In the genomic region with DNA sequence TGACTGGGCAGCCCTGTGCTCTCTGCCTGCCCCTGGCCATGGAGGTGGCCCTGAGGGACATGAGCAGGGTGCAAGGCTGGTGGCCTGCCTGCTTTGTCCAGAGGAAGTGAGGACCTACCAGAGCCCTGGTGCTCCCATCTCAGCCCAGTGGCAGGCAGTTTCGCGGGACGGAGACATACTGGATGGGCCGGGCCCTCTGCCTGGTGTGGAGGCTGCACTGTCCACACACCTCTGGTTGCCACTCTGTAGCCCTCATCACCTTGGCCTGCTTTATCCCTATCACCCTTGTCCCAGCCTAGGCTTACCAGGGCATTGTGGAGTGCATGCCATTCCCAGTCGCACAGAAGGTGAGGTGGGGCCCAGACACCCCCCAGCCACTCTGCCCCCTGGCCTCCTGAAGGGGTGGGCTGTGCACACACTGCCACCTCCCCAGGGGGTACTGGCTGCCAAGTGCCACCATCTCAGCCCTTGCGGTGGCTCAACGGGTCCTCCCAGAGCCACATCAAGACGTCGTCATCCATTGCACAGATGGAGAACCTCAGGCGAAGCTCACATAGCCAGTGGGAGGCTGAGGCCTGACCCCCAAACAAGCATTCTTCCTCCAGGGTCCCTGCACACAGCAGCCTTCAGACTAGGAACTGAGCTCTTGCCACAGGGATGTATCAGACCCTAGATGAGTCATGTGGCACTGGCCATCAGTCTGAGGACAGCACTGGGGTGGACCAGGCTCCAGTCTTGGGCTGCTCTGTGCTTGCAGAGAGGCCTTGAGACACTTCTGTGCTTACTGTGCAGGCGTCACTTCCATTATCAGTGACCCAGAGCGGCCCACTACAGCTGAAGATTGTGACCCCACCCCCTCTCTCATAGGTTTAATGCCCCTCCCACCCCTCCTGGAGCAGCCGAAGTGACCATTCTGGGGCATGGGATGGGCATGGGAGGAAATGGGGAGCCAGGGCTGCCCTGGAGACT, we compare ENCODE assay signal across 33 cellular contexts.
DNase-seq lines count a peak whose midpoint lies in the region; ATAC-seq, FAIRE-seq and TF ChIP-seq lines count a peak whose summit lies in the region.
"Had no signal": no experiment of that assay in that cellular context is flagged by ENCODE, and none has a peak within 500 bp of the region (broad histone marks: within the 10 kb centered on the region; RNA-seq: fewer than 3 reads in every experiment).

No MANE protein-coding gene starts in this region.

- H3K4me3 ChIP-seq in GM23338 (no peak overlapping the region), foreskin fibroblast (ENCODE audit: low read depth in 1 of 2, low read length in 2 of 2) (no peak overlapping the region)
- H3K4me3 ChIP-seq: esophagus squamous epithelium, gastrocnemius medialis, left lung, ovary, spleen had no signal

- H3K9me2 ChIP-seq in GM23338 (ENCODE audit: insufficient read depth): no peaks in the 10 kb centered on the region

- DNase-seq in GM23338 (ENCODE audit: low spot score): no peak
- DNase-seq in central memory CD8-positive, alpha-beta T cell (ENCODE audit: low spot score in 2 of 2): no peak
- no peak for DNase-seq in urothelium cell line (ENCODE audit: low spot score)
- DNase-seq in NCI-H2081 treated with DMSO at 0.1 percent for 48 hours (lab: John Stamatoyannopoulos, UW): no peak
- DNase-seq in foreskin fibroblast: no peak
- DNase-seq: activated CD4-positive, alpha-beta T cell treated with anti-CD3 and anti-CD28 coated beads, Interleukin-2, amount 50 U/mL, for 4 hours; activated CD4-positive, CD25-positive, alpha-beta regulatory T cell; activated CD8-positive, alpha-beta memory T cell treated with anti-CD3 and anti-CD28 coated beads, Interleukin-2, amount 50 U/mL, for 48 hours; anterior cingulate cortex; DMS 273 treated with DMSO at 0.1 percent for 48 hours; esophagus squamous epithelium; gastrocnemius medialis; hippocampal formation; immature natural killer cell; midbrain; NCI-H1417; NCI-H2029 treated with DMSO at 0.1 percent for 48 hours; NCI-H2227 treated with DMSO at 0.1 percent for 48 hours; NCI-H526 treated with DMSO at 0.1 percent for 48 hours; SHP77 had no signal

- peak; percentile 48 for FAIRE-seq in urothelium cell line (lab: Jason Lieb, UNC)
- FAIRE-seq: GM12892, H54 had no signal

- H3F3A ChIP-seq in GM23338 (replicated peaks; ENCODE audit: low read depth): no peaks in the 10 kb centered on the region

- peaks cover 10% of the 10 kb centered on the region for H3K4me1 ChIP-seq in GM23338 (ENCODE audit: insufficient read depth)
- H3K4me1 ChIP-seq: gastrocnemius medialis had no signal

- H4K20me1 ChIP-seq in GM23338 (replicated peaks; ENCODE audit: insufficient read depth): no peaks in the 10 kb centered on the region

- no peaks in the 10 kb centered on the region for H3K79me2 ChIP-seq in GM23338 (replicated peaks; ENCODE audit: insufficient read depth)

- ATAC-seq in GM23338: no peak
- ATAC-seq in central memory CD8-positive, alpha-beta T cell (replicated peaks; ENCODE audit: extremely low read depth, poor library complexity, severe bottlenecking): no peak
- no peak for ATAC-seq in GM18505 (IDR thresholded peaks at IDR 0.05; ENCODE audit: unreplicated experiment)
- ATAC-seq: activated naive CD4-positive, alpha-beta T cell treated with anti-CD3 and anti-CD28 coated beads, Interleukin-2, amount 50 U/mL, for 72 hours; activated T-helper 17 cell treated with anti-CD3 and anti-CD28 coated beads, Interleukin-2, amount 50 U/mL, for 72 hours; gastrocnemius medialis; naive thymus-derived CD4-positive, alpha-beta T cell had no signal

- H3K27me3 Mint-ChIP-seq in GM23338 (ENCODE audit: insufficient read depth, low read depth, poor library complexity) (peaks cover 15% of the 10 kb centered on the region), nephron (ENCODE audit: low read depth) (no peaks in the 10 kb centered on the region)
- H3K27me3 Mint-ChIP-seq in central memory CD8-positive, alpha-beta T cell: peaks cover 7% of the 10 kb centered on the region
- H3K27me3 Mint-ChIP-seq: activated T-helper 17 cell treated with anti-CD3 and anti-CD28 coated beads, Interleukin-2, amount 50 U/mL, for 72 hours; CD4-positive, alpha-beta T cell; IgD-negative memory B cell; naive thymus-derived CD4-positive, alpha-beta T cell had no signal

- H3K4me3 Mint-ChIP-seq in GM23338 (0 out of 3 replicates have a peak overlapping the region, but pooled peaks have one; percentile 21), nephron (peak overlapping the region; percentile 66 to 70 (median 67))
- H3K4me3 Mint-ChIP-seq in central memory CD8-positive, alpha-beta T cell: peak overlapping the region; percentile 45
- H3K4me3 Mint-ChIP-seq: activated T-helper 17 cell treated with anti-CD3 and anti-CD28 coated beads, Interleukin-2, amount 50 U/mL, for 72 hours; CD4-positive, alpha-beta T cell had no signal

- H2AFZ ChIP-seq in GM23338: no peak overlapping the region

- H3K27ac Mint-ChIP-seq in GM23338 (no peak overlapping the region), nephron (peak overlapping the region; percentile 82 to 93 (median 93))
- H3K27ac Mint-ChIP-seq in central memory CD8-positive, alpha-beta T cell (ENCODE audit: low read depth): no peak overlapping the region
- H3K27ac Mint-ChIP-seq: activated naive CD4-positive, alpha-beta T cell treated with anti-CD3 and anti-CD28 coated beads, Interleukin-2, amount 50 U/mL, for 72 hours; activated T-helper 17 cell treated with anti-CD3 and anti-CD28 coated beads, Interleukin-2, amount 50 U/mL, for 72 hours; CD4-positive, alpha-beta T cell; IgD-negative memory B cell; immature natural killer cell; naive thymus-derived CD4-positive, alpha-beta T cell had no signal

- H3K4me2 ChIP-seq in GM23338: no peak overlapping the region

- H3K4me1 Mint-ChIP-seq in GM23338 (peaks cover 12% of the 10 kb centered on the region), nephron (peaks cover 7% of the 10 kb centered on the region)
- H3K4me1 Mint-ChIP-seq in central memory CD8-positive, alpha-beta T cell: no peaks in the 10 kb centered on the region
- H3K4me1 Mint-ChIP-seq: activated T-helper 17 cell treated with anti-CD3 and anti-CD28 coated beads, Interleukin-2, amount 50 U/mL, for 72 hours; IgD-negative memory B cell; immature natural killer cell; naive thymus-derived CD4-positive, alpha-beta T cell had no signal

- TF ChIP-seq POLR2A in GM18505 (IDR thresholded peaks at IDR 0.05; ENCODE audit: borderline replicate concordance, extremely low read depth, insufficient read depth, insufficient read length): no peak

- H3K36me3 Mint-ChIP-seq in GM23338 (ENCODE audit: low read depth) (no peaks in the 10 kb centered on the region), nephron (ENCODE audit: low read depth) (no peaks in the 10 kb centered on the region)
- no peaks in the 10 kb centered on the region for H3K36me3 Mint-ChIP-seq in central memory CD8-positive, alpha-beta T cell (ENCODE audit: insufficient read depth)
- H3K36me3 Mint-ChIP-seq: activated naive CD4-positive, alpha-beta T cell treated with anti-CD3 and anti-CD28 coated beads, Interleukin-2, amount 50 U/mL, for 72 hours; IgD-negative memory B cell; immature natural killer cell; naive thymus-derived CD4-positive, alpha-beta T cell had no signal

- H3K9me3 Mint-ChIP-seq in GM23338 (no peaks in the 10 kb centered on the region), nephron (no peaks in the 10 kb centered on the region)
- H3K9me3 Mint-ChIP-seq in central memory CD8-positive, alpha-beta T cell: no peaks in the 10 kb centered on the region
- H3K9me3 Mint-ChIP-seq: activated naive CD4-positive, alpha-beta T cell treated with anti-CD3 and anti-CD28 coated beads, Interleukin-2, amount 50 U/mL, for 72 hours; activated T-helper 17 cell treated with anti-CD3 and anti-CD28 coated beads, Interleukin-2, amount 50 U/mL, for 72 hours; CD4-positive, alpha-beta T cell; IgD-negative memory B cell; immature natural killer cell; naive thymus-derived CD4-positive, alpha-beta T cell had no signal

- no peak overlapping the region for H3K27ac ChIP-seq in GM23338 (ENCODE audit: low read depth)
- H3K27ac ChIP-seq: cardiac muscle cell, esophagus squamous epithelium, gastrocnemius medialis, left lung, spleen had no signal

- H3K36me3 ChIP-seq in GM23338 (ENCODE audit: insufficient read depth): no peaks in the 10 kb centered on the region
- H3K36me3 ChIP-seq: cardiac muscle cell, esophagus squamous epithelium, gastrocnemius medialis, left lung, ovary, spleen had no signal

- TF ChIP-seq CTCF in GM23338 (conservative IDR thresholded peaks at IDR 0.05; ENCODE audit: low read depth in 2 of 2) (no peak), nephron (IDR thresholded peaks at IDR 0.05; ENCODE audit: unreplicated experiment in 3 of 3) (no peak), foreskin fibroblast (IDR thresholded peaks at IDR 0.05; ENCODE audit: low read depth, low read length) (no peak)

- no peaks in the 10 kb centered on the region for H3K27me3 ChIP-seq in GM23338 (ENCODE audit: insufficient read depth)
- H3K27me3 ChIP-seq: cardiac muscle cell, ovary had no signal

TF ChIP-seq in GM23338, 12 proteins besides CTCF, POLR2A, EP300 and RAD21 (continues in another document):
- TF ChIP-seq, protein P1, sequence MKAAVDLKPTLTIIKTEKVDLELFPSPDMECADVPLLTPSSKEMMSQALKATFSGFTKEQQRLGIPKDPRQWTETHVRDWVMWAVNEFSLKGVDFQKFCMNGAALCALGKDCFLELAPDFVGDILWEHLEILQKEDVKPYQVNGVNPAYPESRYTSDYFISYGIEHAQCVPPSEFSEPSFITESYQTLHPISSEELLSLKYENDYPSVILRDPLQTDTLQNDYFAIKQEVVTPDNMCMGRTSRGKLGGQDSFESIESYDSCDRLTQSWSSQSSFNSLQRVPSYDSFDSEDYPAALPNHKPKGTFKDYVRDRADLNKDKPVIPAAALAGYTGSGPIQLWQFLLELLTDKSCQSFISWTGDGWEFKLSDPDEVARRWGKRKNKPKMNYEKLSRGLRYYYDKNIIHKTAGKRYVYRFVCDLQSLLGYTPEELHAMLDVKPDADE (IDR thresholded peaks at IDR 0.05): no peak
- no peak for TF ChIP-seq ZNF331 (CRISPR knock-in tag; IDR thresholded peaks at IDR 0.05; ENCODE audit: low read depth)
- TF ChIP-seq EZH2phosphoT487 (IDR thresholded peaks at IDR 0.05; ENCODE audit: unreplicated experiment): no peak
- TF ChIP-seq NANOG (IDR thresholded peaks at IDR 0.05; ENCODE audit: borderline replicate concordance): no peak

Comparison
In these comparisons a context has a peak if more than half of its experiments do, and no peak if none do; other contexts are left out.
1. H3K27ac Mint-ChIP-seq: peak in nephron (3 of 3); none in GM23338 (single experiment) and central memory CD8-positive, alpha-beta T cell (single experiment).
2. Peak in every context shown above with its lines, with median percentiles within 50 percentile points of each other: H3K4me3 Mint-ChIP-seq.